ENCODE assay signal across 9 cellular contexts in the genomic region with DNA sequence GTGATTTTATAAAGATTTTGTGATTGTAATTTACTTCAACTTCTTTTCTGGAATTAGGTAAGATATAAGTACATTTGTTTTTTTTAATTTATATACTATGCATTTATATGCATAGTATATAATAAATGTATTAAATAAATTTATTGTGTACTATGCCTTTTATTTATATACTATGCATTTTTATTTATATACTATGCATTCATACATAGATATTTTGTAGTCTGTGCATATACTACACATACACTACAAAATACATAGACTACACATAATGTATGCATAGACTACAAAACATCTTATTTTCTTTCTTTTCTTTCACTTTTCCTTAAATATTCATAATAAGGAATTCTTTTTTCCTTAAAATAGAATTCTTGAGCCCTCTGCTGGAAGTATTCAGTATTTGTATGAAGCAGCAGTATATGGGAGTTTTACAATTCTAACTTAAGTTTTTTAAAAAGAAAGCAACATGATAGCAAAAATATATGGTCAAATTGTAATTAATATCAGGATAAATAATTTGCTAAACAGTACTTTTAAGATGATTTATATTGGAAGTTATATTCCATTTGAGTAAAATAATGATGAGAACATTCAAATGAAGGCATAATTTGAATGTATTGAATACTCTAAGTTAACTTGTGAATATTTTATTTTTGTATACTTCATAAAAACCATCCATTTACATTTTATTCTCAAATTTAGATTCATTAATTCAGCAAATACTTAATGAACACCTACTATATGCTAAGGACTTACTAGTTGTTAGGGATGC.
A peak's percentile ranks its signal among the peaks of the same experiment; 100 is the strongest.
DNase-seq lines count a peak whose midpoint lies in the region; ATAC-seq and TF ChIP-seq lines count a peak whose summit lies in the region.
"Had no signal": no experiment of that assay in that cellular context is flagged by ENCODE, and none has a peak within 500 bp of the region (broad histone marks: within the 10 kb centered on the region; RNA-seq: fewer than 3 reads in every experiment).

No MANE protein-coding gene starts in this region.

- intact Hi-C loops in dorsolateral prefrontal cortex (cut with DNase I) = loop anchor here (2.0 to 5.0 kb wide), 2 partner anchors 62 to 155 kb away; no protein-coding TSS in a partner anchor

- TF ChIP-seq CTCF in GM10248 (IDR thresholded peaks at IDR 0.05; ENCODE audit: control extremely low read depth, extremely low read depth, low read depth, missing control alignments) = peak; percentile 39
- TF ChIP-seq CTCF in dorsolateral prefrontal cortex (IDR thresholded peaks at IDR 0.05 in 54 of 56, conservative IDR thresholded peaks at IDR 0.05 in 2 of 56; ENCODE audit: low read depth in 1 of 56, partially characterized antibody in 56 of 56) = peak; percentile 63 to 90 (median 80)

- no peak for ATAC-seq in activated CD4-positive, CD25-positive, alpha-beta regulatory T cell treated with anti-CD3 and anti-CD28 coated beads, Interleukin-2, amount 50 U/mL, for 24 hours
- ATAC-seq in HG02938 (IDR thresholded peaks at IDR 0.05; ENCODE audit: unreplicated experiment) (no peak), HG02623 (IDR thresholded peaks at IDR 0.05; ENCODE audit: unreplicated experiment) (no peak)

- peak overlapping the region in 56 of 59 donors; percentile 0 to 98 (median 92) for H3K27ac ChIP-seq in dorsolateral prefrontal cortex

- no peaks in the 10 kb centered on the region for H3K27me3 ChIP-seq in dorsolateral prefrontal cortex

- no peak for DNase-seq in GM10248 (ENCODE audit: extremely low spot score)
- peak; percentile 46 for DNase-seq in NCI-H2171 treated with DMSO at 0.1 percent for 48 hours (lab: John Stamatoyannopoulos, UW)
- no peak for DNase-seq in dorsolateral prefrontal cortex
- peak; percentile 72 for DNase-seq in pons (ENCODE audit: low spot score)
- no peak for DNase-seq in activated CD4-positive, CD25-positive, alpha-beta regulatory T cell (lab: John Stamatoyannopoulos, UW)
- DNase-seq: activated CD4-positive, alpha-beta T cell treated with anti-CD3 and anti-CD28 coated beads, Interleukin-2, amount 50 U/mL, for 1 hour had no signal

- CTCF ChIA-PET in GM10248 (lab: Yijun Ruan, JAX) = no interaction called here

- peak overlapping the region in 1 of 59 donors; percentile 15 for H3K4me3 ChIP-seq in dorsolateral prefrontal cortex

- POLR2A ChIA-PET in GM10248 (lab: Yijun Ruan, JAX) = no interaction called here

Comparison
In these comparisons a context has a peak if more than half of its experiments do, and no peak if none do; other contexts are left out.
1. DNase-seq: peak in NCI-H2171 treated with DMSO at 0.1 percent for 48 hours (single experiment) and pons (single experiment); none in GM10248 (single experiment), dorsolateral prefrontal cortex (0 of 10) and activated CD4-positive, CD25-positive, alpha-beta regulatory T cell (0 of 4).